In genomic region chr1:235888119-235888643, GRCh38 we compare ENCODE assay signal across 8 cellular contexts. TPM values are rescaled to one million over a fixed set of nuclear protein-coding genes. Genes with fewer than 3 reads are reported as not detected.
A peak's percentile ranks its signal among the peaks of the same experiment; 100 is the strongest.
DNase-seq lines count a peak whose midpoint lies in the region; ATAC-seq and TF ChIP-seq lines count a peak whose summit lies in the region.

No MANE protein-coding gene starts in this region.

- H3K27me3 ChIP-seq in heart right ventricle (no peaks in the 10 kb centered on the region), right lobe of liver (no peaks in the 10 kb centered on the region)

- TF ChIP-seq CTCF in heart right ventricle (IDR thresholded peaks at IDR 0.05) (no peak), right lobe of liver (IDR thresholded peaks at IDR 0.05) (no peak)

- ATAC-seq in GM19324 (IDR thresholded peaks at IDR 0.05; ENCODE audit: low FRiP score, unreplicated experiment) (peak; percentile 94), HG03097 (IDR thresholded peaks at IDR 0.05; ENCODE audit: low FRiP score, unreplicated experiment) (peak; percentile 50), heart right ventricle (no peak), right lobe of liver (no peak)

- WGBS in heart right ventricle, 2 donors = 94% methylated on average over 8 of the region's 8 CpGs
- 78% methylated on average over 8 of the region's 8 CpGs for WGBS in right lobe of liver (ENCODE audit: insufficient coverage, low coverage, low lambda C conversion rate, missing lambda C conversion rate)

- H3K36me3 ChIP-seq in heart right ventricle = no peaks in the 10 kb centered on the region
- no peaks in the 10 kb centered on the region for H3K36me3 ChIP-seq in right lobe of liver

- H3K27ac ChIP-seq in heart right ventricle (peak overlapping the region in 1 of 10 donors; percentile 72), right lobe of liver (no peak overlapping the region)

- TF ChIP-seq POLR2A in right lobe of liver (IDR thresholded peaks at IDR 0.05) = no peak

- H3K4me1 ChIP-seq in heart right ventricle = peaks cover 0 to 34% (median 7%) of the 10 kb centered on the region in 9 donors
- H3K4me1 ChIP-seq in right lobe of liver = peaks cover 0 to 7% (median 4%) of the 10 kb centered on the region in 4 donors

- H3K4me3 ChIP-seq in heart right ventricle (peak overlapping the region in 1 of 10 donors; percentile 16), right lobe of liver (no peak overlapping the region)

- H3K9me3 ChIP-seq in heart right ventricle = no peaks in the 10 kb centered on the region
- no peaks in the 10 kb centered on the region for H3K9me3 ChIP-seq in right lobe of liver

- intact Hi-C loops in heart right ventricle (cut with DNase I) = loop anchor here in 1 of 10 donors (10.0 kb wide), 1 partner anchor 87 kb away; no protein-coding TSS in a partner anchor
- intact Hi-C loops in right lobe of liver (cut with DNase I) = loop anchor here in 1 of 2 donors (10.0 kb wide), 1 partner anchor 47 kb away; no protein-coding TSS in a partner anchor

- in situ Hi-C loops in ACHN (cut with HindIII; ENCODE audit: low pct_ligation_motif_present, low pct_unique_long_range_greater_than_20kb, low sequenced_read_pairs) = no loop called here

- DNase-seq in activated T-cell treated with anti-CD3 and anti-CD28 coated beads for 24 hours (ENCODE audit: low read depth) (peak; percentile 63), heart right ventricle (no peak), NCI-H146 (lab: John Stamatoyannopoulos, UW) (no peak), ACHN (no peak), right lobe of liver (no peak)
- DNase-seq in stimulated activated CD4-positive, alpha-beta T cell treated with anti-CD3 and anti-CD28 coated beads, Interleukin-4, amount 100 ng/mL, for 4 hours = peak; percentile 33 to 77

RNA-seq across cellular contexts. Expression of gene LYST, which starts 21.5 kb away (rescaled TPM):
- total RNA-seq in heart right ventricle = 10 to 100 TPM in 8 of 10 donors, 1 to 10 TPM in 2; 6.3 to 13.6 (median 10.7) TPM
- polyA plus RNA-seq in heart right ventricle = 1 to 10 TPM; 3.3 to 7.2 TPM
- 10 to 100 TPM in 5 of 6 experiments, 1 to 10 TPM in 1; 9.0 to 16.6 (median 12.5) TPM for total RNA-seq in right lobe of liver

Comparison
In these comparisons a context has a peak if more than half of its experiments do, and no peak if none do; other contexts are left out.
1. ATAC-seq: peak in GM19324 (single experiment) and HG03097 (single experiment); none in heart right ventricle (0 of 8) and right lobe of liver (0 of 4).
2. DNase-seq: peak in activated T-cell treated with anti-CD3 and anti-CD28 coated beads for 24 hours (single experiment) and stimulated activated CD4-positive, alpha-beta T cell treated with anti-CD3 and anti-CD28 coated beads, Interleukin-4, amount 100 ng/mL, for 4 hours (2 of 2); none in heart right ventricle (0 of 2), NCI-H146 (single experiment), ACHN (single experiment) and right lobe of liver (0 of 3).